12 cellular contexts compared by ENCODE assay signal in the genomic region with DNA sequence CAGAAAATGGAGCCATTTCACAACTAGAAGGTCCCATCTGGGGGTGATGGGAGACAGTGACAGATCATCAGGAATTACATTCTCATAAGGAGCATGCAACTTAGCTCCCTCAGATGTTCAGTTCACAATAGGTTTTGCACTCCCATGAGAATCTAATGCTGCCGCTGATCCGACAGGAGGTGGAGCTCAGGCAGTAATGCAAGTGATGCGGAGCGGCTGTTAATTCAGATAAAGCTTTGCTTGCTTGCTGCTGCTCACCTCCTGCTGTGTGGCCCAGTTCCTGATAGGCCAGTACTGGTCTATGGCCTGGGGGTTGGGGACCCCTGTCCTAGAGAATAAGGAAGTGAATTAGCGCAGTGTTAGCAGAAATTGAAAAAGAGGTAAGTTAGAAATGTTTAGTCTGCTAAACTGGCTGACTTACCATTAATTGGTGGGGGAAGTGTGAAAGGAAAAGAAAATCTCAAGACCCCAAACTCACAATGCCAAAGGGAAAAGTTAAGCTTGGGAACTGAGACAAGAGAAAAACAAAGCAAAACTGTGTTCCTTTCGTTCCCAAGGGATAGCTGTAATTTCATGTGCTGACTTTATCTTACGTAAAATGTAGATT.
A peak's percentile ranks its signal among the peaks of the same experiment; 100 is the strongest.
DNase-seq lines count a peak whose midpoint lies in the region; ATAC-seq and TF ChIP-seq lines count a peak whose summit lies in the region.
"Had no signal": no experiment of that assay in that cellular context is flagged by ENCODE, and none has a peak within 500 bp of the region (broad histone marks: within the 10 kb centered on the region; RNA-seq: fewer than 3 reads in every experiment).

No MANE protein-coding gene starts in this region.

- no peak for TF ChIP-seq POLR2A in thyroid gland (IDR thresholded peaks at IDR 0.05)

- peak; percentile 9 for ATAC-seq in left lung
- no peak for ATAC-seq in SK-N-SH treated with all-trans-retinoic acid at 6 μM for 48 hours
- ATAC-seq in HG03108 (IDR thresholded peaks at IDR 0.05; ENCODE audit: unreplicated experiment), result no peak
- ATAC-seq: natural killer cell had no signal

- in situ Hi-C loops in KBM-7 (cut with MboI; ENCODE audit: low pct_unique_long_range_greater_than_20kb, low sequenced_read_pairs), result no loop called here

- intact Hi-C loops in dendritic cell treated with granulocyte-macrophage colony-stimulating factor and Interleukin-4, amounts not matched to agents 40 ng/mL and 50 ng/mL, for 4 days (cut with micrococcal nuclease), result no loop called here
- intact Hi-C loops in left lung (cut with DNase I), result no loop called here
- intact Hi-C loops in thyroid gland (cut with DNase I), result no loop called here

- no peaks in the 10 kb centered on the region for H3K9me3 ChIP-seq in left lung
- no peaks in the 10 kb centered on the region for H3K9me3 ChIP-seq in thyroid gland
- H3K9me3 ChIP-seq in MG63, result no peaks in the 10 kb centered on the region

- H3K36me3 Mint-ChIP-seq in dendritic cell treated with granulocyte-macrophage colony-stimulating factor and Interleukin-4, amounts not matched to agents 40 ng/mL and 50 ng/mL, for 4 days (ENCODE audit: low read depth), result peaks cover 6% of the 10 kb centered on the region
- H3K36me3 Mint-ChIP-seq: natural killer cell had no signal

- no peak overlapping the region for H3K4me3 Mint-ChIP-seq in dendritic cell treated with granulocyte-macrophage colony-stimulating factor and Interleukin-4, amounts not matched to agents 40 ng/mL and 50 ng/mL, for 4 days
- H3K4me3 Mint-ChIP-seq: natural killer cell had no signal

- H3K9me3 Mint-ChIP-seq in dendritic cell treated with granulocyte-macrophage colony-stimulating factor and Interleukin-4, amounts not matched to agents 40 ng/mL and 50 ng/mL, for 4 days, result peaks cover 9% of the 10 kb centered on the region
- H3K9me3 Mint-ChIP-seq: natural killer cell had no signal

- TF ChIP-seq CTCF in left lung (IDR thresholded peaks at IDR 0.05) (no peak), thyroid gland (IDR thresholded peaks at IDR 0.05) (no peak)

- H3K4me3 ChIP-seq in left lung (no peak overlapping the region), thyroid gland (replicated peaks in 1 of 3) (no peak overlapping the region), MG63 (no peak overlapping the region)

- H3K27ac Mint-ChIP-seq in dendritic cell treated with granulocyte-macrophage colony-stimulating factor and Interleukin-4, amounts not matched to agents 40 ng/mL and 50 ng/mL, for 4 days, result peak overlapping the region; percentile 97

- DNase-seq in KBM-7 (peak; percentile 88), left lung (no peak), thyroid gland (no peak), MG63 (no peak), SKM-1 treated with dmso at 0.1 percent for 144 hours (lab: John Stamatoyannopoulos, UW; ENCODE audit: unreplicated experiment) (no peak)
- DNase-seq: amniotic stem cell, DMS79 treated with DMSO at 0.1 percent for 48 hours, natural killer cell, NCI-H1436 treated with DMSO at 0.1 percent for 48 hours had no signal

- H3K4me1 Mint-ChIP-seq in dendritic cell treated with granulocyte-macrophage colony-stimulating factor and Interleukin-4, amounts not matched to agents 40 ng/mL and 50 ng/mL, for 4 days (ENCODE audit: low read depth), result peaks cover 67% of the 10 kb centered on the region

- H3K27me3 ChIP-seq in left lung (no peaks in the 10 kb centered on the region), thyroid gland (no peaks in the 10 kb centered on the region), MG63 (no peaks in the 10 kb centered on the region)

- 76 to 83% methylated on average over 7 of the region's 7 CpGs for WGBS in thyroid gland, 2 donors

- H3K27ac ChIP-seq in left lung, result peak overlapping the region; percentile 82 to 92
- peak overlapping the region; percentile 23 to 73 (median 63) for H3K27ac ChIP-seq in thyroid gland

- H3K36me3 ChIP-seq in left lung, result no peaks in the 10 kb centered on the region
- H3K36me3 ChIP-seq in thyroid gland, result no peaks in the 10 kb centered on the region
- no peaks in the 10 kb centered on the region for H3K36me3 ChIP-seq in MG63

- H3K27me3 Mint-ChIP-seq in dendritic cell treated with granulocyte-macrophage colony-stimulating factor and Interleukin-4, amounts not matched to agents 40 ng/mL and 50 ng/mL, for 4 days, result no peaks in the 10 kb centered on the region

- H3K4me1 ChIP-seq in left lung (peaks cover 0 to 80% of the 10 kb centered on the region in 2 donors), thyroid gland (peaks cover 14 to 15% of the 10 kb centered on the region in 2 donors)

TF ChIP-seq in SK-N-SH treated with all-trans-retinoic acid at 6 μM for 48 hours, 23 proteins besides CTCF, POLR2A, EP300 and RAD21:
- TF ChIP-seq, protein P1, sequence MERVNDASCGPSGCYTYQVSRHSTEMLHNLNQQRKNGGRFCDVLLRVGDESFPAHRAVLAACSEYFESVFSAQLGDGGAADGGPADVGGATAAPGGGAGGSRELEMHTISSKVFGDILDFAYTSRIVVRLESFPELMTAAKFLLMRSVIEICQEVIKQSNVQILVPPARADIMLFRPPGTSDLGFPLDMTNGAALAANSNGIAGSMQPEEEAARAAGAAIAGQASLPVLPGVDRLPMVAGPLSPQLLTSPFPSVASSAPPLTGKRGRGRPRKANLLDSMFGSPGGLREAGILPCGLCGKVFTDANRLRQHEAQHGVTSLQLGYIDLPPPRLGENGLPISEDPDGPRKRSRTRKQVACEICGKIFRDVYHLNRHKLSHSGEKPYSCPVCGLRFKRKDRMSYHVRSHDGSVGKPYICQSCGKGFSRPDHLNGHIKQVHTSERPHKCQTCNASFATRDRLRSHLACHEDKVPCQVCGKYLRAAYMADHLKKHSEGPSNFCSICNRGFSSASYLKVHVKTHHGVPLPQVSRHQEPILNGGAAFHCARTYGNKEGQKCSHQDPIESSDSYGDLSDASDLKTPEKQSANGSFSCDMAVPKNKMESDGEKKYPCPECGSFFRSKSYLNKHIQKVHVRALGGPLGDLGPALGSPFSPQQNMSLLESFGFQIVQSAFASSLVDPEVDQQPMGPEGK (CRISPR knock-in tag; IDR thresholded peaks at IDR 0.05; ENCODE audit: borderline replicate concordance), result no peak
- TF ChIP-seq PPARA (CRISPR knock-in tag; IDR thresholded peaks at IDR 0.05; ENCODE audit: borderline replicate concordance) (no peak), SNAI2 (CRISPR knock-in tag; IDR thresholded peaks at IDR 0.05) (no peak), GLIS3 (CRISPR knock-in tag; IDR thresholded peaks at IDR 0.05) (no peak), ESRRG (CRISPR knock-in tag; IDR thresholded peaks at IDR 0.05) (no peak)
